30 cellular contexts compared by ENCODE assay signal in the genomic region with DNA sequence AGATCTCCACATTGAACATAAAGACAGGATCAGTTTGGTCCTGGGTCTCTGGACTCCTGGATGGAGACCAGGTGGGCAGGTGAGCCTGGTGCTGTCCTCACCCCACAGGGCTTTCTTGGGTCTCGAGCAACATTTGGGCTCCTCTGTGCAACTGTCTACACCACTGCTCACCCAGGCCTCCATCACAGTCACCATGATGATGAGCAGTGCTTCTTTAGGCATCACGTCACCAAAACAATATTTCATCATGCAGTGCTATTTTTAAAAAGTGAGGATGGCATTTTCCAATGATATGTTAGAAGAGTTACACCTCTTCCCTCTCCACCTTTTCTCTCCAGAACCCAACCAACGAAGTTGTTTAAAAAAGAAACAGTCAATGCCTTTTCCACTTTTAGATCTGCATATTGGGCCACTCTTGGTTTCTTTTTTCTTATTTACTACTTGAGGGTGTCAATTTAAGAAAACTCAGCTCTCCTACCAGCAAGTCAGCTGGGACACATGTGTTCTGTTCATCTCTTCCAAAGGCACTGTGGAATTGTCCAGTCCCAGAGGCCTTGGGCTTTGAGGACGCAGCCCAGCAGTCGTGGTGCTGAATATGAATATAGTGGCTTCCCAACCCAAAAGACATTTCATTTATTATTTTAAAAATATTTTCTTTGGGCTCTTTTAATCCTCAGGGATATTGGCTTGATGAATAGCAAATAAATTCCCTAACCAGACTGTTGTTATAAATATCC.
DNase-seq lines count a peak whose midpoint lies in the region; ATAC-seq and TF ChIP-seq lines count a peak whose summit lies in the region.
"Had no signal": no experiment of that assay in that cellular context is flagged by ENCODE, and none has a peak within 500 bp of the region (broad histone marks: within the 10 kb centered on the region; RNA-seq: fewer than 3 reads in every experiment).

No MANE protein-coding gene starts in this region.

- H3K9me3 ChIP-seq in GM23248 (ENCODE audit: low read depth) (no peaks in the 10 kb centered on the region), heart left ventricle (no peaks in the 10 kb centered on the region)
- H3K9me3 ChIP-seq: BLaER1, esophagus squamous epithelium, pancreas, right lobe of liver, tibial nerve had no signal

- H4K20me1 ChIP-seq in GM23248 (ENCODE audit: insufficient read depth): no peaks in the 10 kb centered on the region
- H4K20me1 ChIP-seq: BLaER1 had no signal

- in situ Hi-C loops in GM23248 (cut with MboI): no loop called here

- no peak for TF ChIP-seq CTCF in heart left ventricle (IDR thresholded peaks at IDR 0.05)

- no peak for TF ChIP-seq POLR2A in heart left ventricle (IDR thresholded peaks at IDR 0.05)

- H2AFZ ChIP-seq in GM23248: no peak overlapping the region
- H2AFZ ChIP-seq: hepatocyte had no signal

- H3K4me2 ChIP-seq in GM23248 (ENCODE audit: unreplicated experiment): no peak overlapping the region
- H3K4me2 ChIP-seq: BLaER1, hepatocyte, KMS-11 had no signal

- intact Hi-C loops in heart left ventricle (cut with DNase I): loop anchor here in 4 of 10 donors (5.0 to 10.0 kb wide), 4 partner anchors 34 to 104 kb away; no protein-coding TSS in a partner anchor

- no peak overlapping the region for H3K9ac ChIP-seq in GM23248
- H3K9ac ChIP-seq: BLaER1, KMS-11 had no signal

- 62 to 63% methylated on average over 5 of the region's 5 CpGs for WGBS in GM23248 (ENCODE audit: low coverage in 1 of 2, low lambda C conversion rate in 2 of 2, missing lambda C conversion rate in 2 of 2), 2 experiments
- WGBS in heart left ventricle, 4 donors: 49 to 62% (median 55%) methylated on average over 5 of the region's 5 CpGs

- H3K36me3 ChIP-seq in GM23248 (ENCODE audit: low read depth): no peaks in the 10 kb centered on the region
- H3K36me3 ChIP-seq in heart left ventricle: no peaks in the 10 kb centered on the region
- H3K36me3 ChIP-seq: BLaER1, esophagus squamous epithelium, pancreas, right lobe of liver, tibial nerve, WERI-Rb-1 had no signal

- peak; percentile 47 for ATAC-seq in SK-N-SH treated with all-trans-retinoic acid at 6 μM for 48 hours
- ATAC-seq in heart left ventricle: peak; percentile 41 to 69 (median 61)
- ATAC-seq: GM12878, right lobe of liver had no signal

- H3K79me2 ChIP-seq in GM23248 (ENCODE audit: insufficient read depth): no peaks in the 10 kb centered on the region
- H3K79me2 ChIP-seq: hepatocyte had no signal

- peaks cover 17% of the 10 kb centered on the region for H3F3A ChIP-seq in GM23248 (ENCODE audit: insufficient read depth)

- H3K4me1 ChIP-seq in GM23248 (ENCODE audit: insufficient read depth) (peaks cover 23% of the 10 kb centered on the region), heart left ventricle (peaks cover 0 to 60% (median 46%) of the 10 kb centered on the region in 12 donors)
- H3K4me1 ChIP-seq: right lobe of liver had no signal

- no peak overlapping the region for H3K4me3 ChIP-seq in GM23248
- no peak overlapping the region for H3K4me3 ChIP-seq in heart left ventricle
- H3K4me3 ChIP-seq: BLaER1, esophagus squamous epithelium, GM12878, hepatocyte, pancreas, right lobe of liver, tibial nerve had no signal

- no peak overlapping the region for H3K27ac ChIP-seq in GM23248
- peak overlapping the region; percentile 13 to 77 (median 52) for H3K27ac ChIP-seq in heart left ventricle
- H3K27ac ChIP-seq: BLaER1, hepatocyte, HL-60, KMS-11, pancreas, right lobe of liver, WERI-Rb-1 had no signal

- no peaks in the 10 kb centered on the region for H3K9me2 ChIP-seq in GM23248 (ENCODE audit: insufficient read depth)

- H3K27me3 ChIP-seq in GM23248 (replicated peaks; ENCODE audit: insufficient read depth): no peaks in the 10 kb centered on the region
- no peaks in the 10 kb centered on the region for H3K27me3 ChIP-seq in heart left ventricle
- H3K27me3 ChIP-seq: BLaER1, esophagus squamous epithelium, hepatocyte, pancreas, right lobe of liver, tibial nerve had no signal

- DNase-seq in GM23248 (peak; percentile 17), heart left ventricle (peak in 2 of 5 donors; percentile 39 to 62), putamen (ENCODE audit: low spot score) (peak; percentile 7), DMS114 treated with DMSO at 0.1 percent for 48 hours (lab: John Stamatoyannopoulos, UW; ENCODE audit: unreplicated experiment) (no peak), NCI-H128 (lab: John Stamatoyannopoulos, UW; ENCODE audit: unreplicated experiment) (no peak), T-helper 9 cell (no peak), AG20443 (ENCODE audit: low spot score) (no peak)
- DNase-seq: activated CD4-positive, alpha-beta T cell treated with anti-CD3 and anti-CD28 coated beads, Interleukin-2, amount 10 ng/mL, durations not matched to agents 24 days and 14 days; activated gamma-delta T cell; activated naive CD8-positive, alpha-beta T cell treated with anti-CD3 and anti-CD28 coated beads, Interleukin-2, amount 10 ng/mL, durations not matched to agents 7 days and 5 days; activated T-cell treated with anti-CD3 and anti-CD28 coated beads, Interleukin-2, amount 50 U/mL, for 1 hour; DMS153; esophagus squamous epithelium; left cardiac atrium; MM.1S; NCI-H524 treated with DMSO at 0.1 percent for 48 hours; pancreas; right lobe of liver; SIG-M5; stimulated activated CD4-positive, alpha-beta T cell treated with anti-CD3 and anti-CD28 coated beads, Interleukin-12 subunit alpha, Interleukin-12 subunit beta, amount 100 ng/mL, for 4 hours; stimulated activated CD4-positive, alpha-beta T cell treated with anti-CD3 and anti-CD28 coated beads, Interleukin-4, amount 100 ng/mL, for 1 hour; SW 1271; WERI-Rb-1 had no signal

TF ChIP-seq in SK-N-SH treated with all-trans-retinoic acid at 6 μM for 48 hours, 23 proteins besides CTCF, POLR2A, EP300 and RAD21:
- TF ChIP-seq GLIS3 (CRISPR knock-in tag; IDR thresholded peaks at IDR 0.05): no peak
- TF ChIP-seq, protein P1, sequence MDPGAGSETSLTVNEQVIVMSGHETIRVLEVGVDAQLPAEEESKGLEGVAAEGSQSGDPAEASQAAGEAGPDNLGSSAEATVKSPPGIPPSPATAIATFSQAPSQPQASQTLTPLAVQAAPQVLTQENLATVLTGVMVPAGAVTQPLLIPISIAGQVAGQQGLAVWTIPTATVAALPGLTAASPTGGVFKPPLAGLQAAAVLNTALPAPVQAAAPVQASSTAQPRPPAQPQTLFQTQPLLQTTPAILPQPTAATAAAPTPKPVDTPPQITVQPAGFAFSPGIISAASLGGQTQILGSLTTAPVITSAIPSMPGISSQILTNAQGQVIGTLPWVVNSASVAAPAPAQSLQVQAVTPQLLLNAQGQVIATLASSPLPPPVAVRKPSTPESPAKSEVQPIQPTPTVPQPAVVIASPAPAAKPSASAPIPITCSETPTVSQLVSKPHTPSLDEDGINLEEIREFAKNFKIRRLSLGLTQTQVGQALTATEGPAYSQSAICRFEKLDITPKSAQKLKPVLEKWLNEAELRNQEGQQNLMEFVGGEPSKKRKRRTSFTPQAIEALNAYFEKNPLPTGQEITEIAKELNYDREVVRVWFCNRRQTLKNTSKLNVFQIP (CRISPR knock-in tag; IDR thresholded peaks at IDR 0.05; ENCODE audit: borderline replicate concordance, low read depth): no peak
- TF ChIP-seq TSHZ2 (CRISPR knock-in tag; IDR thresholded peaks at IDR 0.05): no peak
- TF ChIP-seq TCF4 (CRISPR knock-in tag; IDR thresholded peaks at IDR 0.05; ENCODE audit: borderline replicate concordance): no peak
- no peak for TF ChIP-seq BACH2 (CRISPR knock-in tag; IDR thresholded peaks at IDR 0.05; ENCODE audit: borderline replicate concordance)
- no peak for TF ChIP-seq ZC3H10 (CRISPR knock-in tag; IDR thresholded peaks at IDR 0.05)
- TF ChIP-seq, protein P2, sequence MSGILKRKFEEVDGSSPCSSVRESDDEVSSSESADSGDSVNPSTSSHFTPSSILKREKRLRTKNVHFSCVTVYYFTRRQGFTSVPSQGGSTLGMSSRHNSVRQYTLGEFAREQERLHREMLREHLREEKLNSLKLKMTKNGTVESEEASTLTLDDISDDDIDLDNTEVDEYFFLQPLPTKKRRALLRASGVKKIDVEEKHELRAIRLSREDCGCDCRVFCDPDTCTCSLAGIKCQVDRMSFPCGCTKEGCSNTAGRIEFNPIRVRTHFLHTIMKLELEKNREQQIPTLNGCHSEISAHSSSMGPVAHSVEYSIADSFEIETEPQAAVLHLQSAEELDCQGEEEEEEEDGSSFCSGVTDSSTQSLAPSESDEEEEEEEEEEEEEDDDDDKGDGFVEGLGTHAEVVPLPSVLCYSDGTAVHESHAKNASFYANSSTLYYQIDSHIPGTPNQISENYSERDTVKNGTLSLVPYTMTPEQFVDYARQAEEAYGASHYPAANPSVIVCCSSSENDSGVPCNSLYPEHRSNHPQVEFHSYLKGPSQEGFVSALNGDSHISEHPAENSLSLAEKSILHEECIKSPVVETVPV (CRISPR knock-in tag; IDR thresholded peaks at IDR 0.05): no peak
- no peak for TF ChIP-seq ZFP30 (CRISPR knock-in tag; IDR thresholded peaks at IDR 0.05)
- no peak for TF ChIP-seq CSDC2 (CRISPR knock-in tag; IDR thresholded peaks at IDR 0.05)
- no peak for TF ChIP-seq RARB (CRISPR knock-in tag; IDR thresholded peaks at IDR 0.05)

Comparison
In these comparisons a context has a peak if more than half of its experiments do, and no peak if none do; other contexts are left out.
1. DNase-seq: peak in GM23248 (single experiment) and putamen (single experiment); none in DMS114 treated with DMSO at 0.1 percent for 48 hours (single experiment), NCI-H128 (single experiment), T-helper 9 cell (single experiment) and AG20443 (single experiment).